ENCODE assay signal across 11 cellular contexts in the genomic region with DNA sequence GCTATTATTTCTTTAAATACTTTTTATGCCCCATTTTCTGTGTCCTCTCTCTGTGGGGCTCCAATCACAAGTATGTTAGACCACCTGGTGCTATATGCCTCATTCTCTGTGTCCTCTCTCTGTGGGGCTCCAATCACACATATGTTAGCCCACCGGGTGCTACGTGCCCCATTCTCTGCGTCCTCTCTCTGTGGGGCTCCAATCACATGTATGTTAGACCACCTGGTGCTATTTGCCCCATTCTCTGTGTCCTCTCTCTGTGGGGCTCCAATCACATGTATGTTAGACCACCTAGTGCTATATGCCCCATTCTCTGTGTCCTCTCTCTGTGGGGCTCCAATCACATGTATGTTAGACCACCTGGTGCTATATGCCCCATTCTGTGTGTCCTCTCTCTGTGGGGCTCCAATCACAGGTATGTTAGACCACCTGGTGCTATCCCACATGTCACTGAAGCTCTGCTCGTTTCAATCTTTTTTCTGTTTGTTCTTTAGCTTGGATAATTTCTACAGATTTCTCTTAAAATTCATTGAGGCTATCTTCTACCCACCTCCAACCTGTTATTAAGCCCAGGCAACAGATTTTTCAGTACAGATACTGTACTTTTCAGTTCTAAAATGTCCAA.
"Had no signal": no experiment of that assay in that cellular context is flagged by ENCODE, and none has a peak within 500 bp of the region (broad histone marks: within the 10 kb centered on the region; RNA-seq: fewer than 3 reads in every experiment).

No MANE protein-coding gene starts in this region.

- H3K4me3 ChIP-seq: GM23248, GM23338, HAP-1 had no signal

- ATAC-seq: GM23338, HCT116 had no signal

- H2AFZ ChIP-seq: GM23248, GM23338 had no signal

- H3K36me3 ChIP-seq: HAP-1 had no signal

- FAIRE-seq: H1, H54 had no signal

- H3K4me1 ChIP-seq: HAP-1 had no signal

- DNase-seq: GM23248, GOT3, H7, H9, HCEC 1CT, HFFc6 had no signal

- H3K4me1 Mint-ChIP-seq: GM23338, H9 had no signal

- H3K9ac ChIP-seq: GM23248 had no signal

- H3K27ac Mint-ChIP-seq: GM23338, H9, HFFc6 had no signal

- H3K27ac ChIP-seq: GM23248 had no signal

- H3K4me3 Mint-ChIP-seq: GM23338, H9, HFFc6 had no signal

- H3K4me2 ChIP-seq: GM23338 had no signal
